Comparison of ENCODE assay signal across 7 cellular contexts in the genomic region with DNA sequence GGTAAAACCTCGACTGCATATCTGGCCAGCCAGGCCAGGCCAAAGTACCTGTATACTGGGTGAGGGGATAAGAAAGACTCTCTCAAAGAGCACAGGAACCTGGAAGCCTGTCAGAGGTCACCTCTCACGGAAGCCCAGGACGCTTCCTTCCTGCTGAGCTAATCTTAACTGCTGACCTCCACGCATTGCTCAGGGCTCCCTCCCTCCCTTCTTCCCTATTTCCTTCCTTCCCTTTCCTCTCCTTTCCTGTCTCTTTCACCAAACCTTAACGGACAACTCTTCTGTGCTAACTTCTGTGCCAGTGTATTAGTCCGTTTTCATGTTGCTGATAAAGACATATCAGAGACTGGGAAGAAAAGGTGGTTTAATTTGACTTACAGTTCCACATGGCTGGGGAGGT. TPM values are rescaled to one million over a fixed set of nuclear protein-coding genes. Genes with fewer than 3 reads are reported as not detected.
DNase-seq lines count a peak whose midpoint lies in the region; TF ChIP-seq lines count a peak whose summit lies in the region.
"Had no signal": no experiment of that assay in that cellular context is flagged by ENCODE, and none has a peak within 500 bp of the region (broad histone marks: within the 10 kb centered on the region; RNA-seq: fewer than 3 reads in every experiment).

No MANE protein-coding gene starts in this region.

- no peak overlapping the region for H2BK120ac ChIP-seq in mesendoderm (ENCODE audit: low read depth, low read length)

- H3K27ac ChIP-seq in DOHH2 (ENCODE audit: low read depth, low read length) (no peak overlapping the region), PC-9 (no peak overlapping the region), mesendoderm (ENCODE audit: low read depth, low read length) (no peak overlapping the region)
- H3K27ac ChIP-seq: parathyroid adenoma had no signal

- H3K79me2 ChIP-seq in DOHH2 (ENCODE audit: control insufficient read depth, low read length), result no peaks in the 10 kb centered on the region
- no peaks in the 10 kb centered on the region for H3K79me2 ChIP-seq in PC-9 (ENCODE audit: low read depth)
- no peaks in the 10 kb centered on the region for H3K79me2 ChIP-seq in mesendoderm (ENCODE audit: control insufficient read depth, insufficient read depth, low read length)
- H3K79me2 ChIP-seq: parathyroid adenoma had no signal

- H3K27ac Mint-ChIP-seq in activated CD4-positive, alpha-beta memory T cell treated with anti-CD3 and anti-CD28 coated beads for 36 hours, result peak overlapping the region; percentile 58

- H3K36me3 Mint-ChIP-seq in activated CD4-positive, alpha-beta memory T cell treated with anti-CD3 and anti-CD28 coated beads for 36 hours, result no peaks in the 10 kb centered on the region

- no peak overlapping the region for H2AFZ ChIP-seq in PC-9
- H2AFZ ChIP-seq: parathyroid adenoma had no signal

- H3K4me2 ChIP-seq in DOHH2 (ENCODE audit: low read length) (peak overlapping the region; percentile 34), PC-9 (no peak overlapping the region), mesendoderm (ENCODE audit: low read length) (no peak overlapping the region)

- H3K4me3 Mint-ChIP-seq in activated CD4-positive, alpha-beta memory T cell treated with anti-CD3 and anti-CD28 coated beads for 36 hours, result peak overlapping the region; percentile 9

- POLR2A ChIA-PET in activated CD4-positive, alpha-beta memory T cell treated with anti-CD3 and anti-CD28 coated beads for 36 hours (lab: Charles Lee), result interaction anchor here (2.0 kb wide), 1 partner anchor 21 kb away, joined by 5 read pairs; a partner anchor contains a TSS
- POLR2A ChIA-PET in PC-9 (lab: Charles Lee; ENCODE audit: unreplicated experiment), result no interaction called here

- H3K9me2 ChIP-seq in DOHH2 (replicated peaks; ENCODE audit: control insufficient read depth, low read length), result no peaks in the 10 kb centered on the region
- H3K9me2 ChIP-seq in PC-9 (ENCODE audit: insufficient read depth), result no peaks in the 10 kb centered on the region

- no peaks in the 10 kb centered on the region for H3K79me1 ChIP-seq in mesendoderm (ENCODE audit: low read length)

- H2BK5ac ChIP-seq in mesendoderm (ENCODE audit: low read length), result no peak overlapping the region

- peak overlapping the region; percentile 5; the same call in 1 of the 2 replicates for H3K4me3 ChIP-seq in DOHH2 (ENCODE audit: low read length)
- no peak overlapping the region for H3K4me3 ChIP-seq in PC-9
- no peak overlapping the region for H3K4me3 ChIP-seq in mesendoderm (ENCODE audit: low read length)

- H3K18ac ChIP-seq in mesendoderm (ENCODE audit: low read length), result no peak overlapping the region

- peaks cover 68% of the 10 kb centered on the region for H3K4me1 Mint-ChIP-seq in activated CD4-positive, alpha-beta memory T cell treated with anti-CD3 and anti-CD28 coated beads for 36 hours (ENCODE audit: low read depth)

- TF ChIP-seq CTCF in DOHH2 (IDR thresholded peaks at IDR 0.05; ENCODE audit: low read depth, low read length, poor library complexity, severe bottlenecking) (no peak), PC-9 (conservative IDR thresholded peaks at IDR 0.05) (no peak)

- H3K4me1 ChIP-seq in DOHH2 (ENCODE audit: control insufficient read depth, low read length) (peaks cover 30% of the 10 kb centered on the region), PC-9 (replicated peaks; ENCODE audit: insufficient read depth) (peaks cover 15% of the 10 kb centered on the region), mesendoderm (ENCODE audit: control insufficient read depth, low read depth, low read length) (peaks cover 3% of the 10 kb centered on the region)
- H3K4me1 ChIP-seq: parathyroid adenoma had no signal

- H2AK5ac ChIP-seq in mesendoderm (ENCODE audit: low read length), result no peak overlapping the region

- no peak overlapping the region for H3K9ac ChIP-seq in mesendoderm (ENCODE audit: low read length)
- H3K9ac ChIP-seq: parathyroid adenoma had no signal

- H4K8ac ChIP-seq in mesendoderm (ENCODE audit: low read depth, low read length), result no peak overlapping the region

- no TSS peak for BruUV-seq in PC-9 (replicated peaks; lab: Mats Ljungman, UMichigan)

- H3K56ac ChIP-seq in mesendoderm (ENCODE audit: low read length), result no peak overlapping the region

- CTCF ChIA-PET in activated CD4-positive, alpha-beta memory T cell treated with anti-CD3 and anti-CD28 coated beads for 36 hours (lab: Charles Lee), result no interaction called here
- CTCF ChIA-PET in PC-9 (lab: Charles Lee), result no interaction called here

- H2BK15ac ChIP-seq in mesendoderm (replicated peaks; ENCODE audit: low read depth), result no peak overlapping the region

- H3F3A ChIP-seq in DOHH2 (ENCODE audit: control insufficient read depth, insufficient read depth) (no peaks in the 10 kb centered on the region), PC-9 (ENCODE audit: insufficient read depth, low read depth) (peaks cover 13% of the 10 kb centered on the region; the same call in 1 of the 2 replicates)

- intact Hi-C loops in activated CD4-positive, alpha-beta memory T cell treated with anti-CD3 and anti-CD28 coated beads for 36 hours (cut with micrococcal nuclease), result loop anchor here (5.0 kb wide), 2 partner anchors 122 to 192 kb away; a partner anchor contains a TSS
- intact Hi-C loops in PC-9 (cut with micrococcal nuclease; ENCODE audit: unreplicated experiment), result no loop called here

- H3K23ac ChIP-seq in mesendoderm (ENCODE audit: low read length), result no peak overlapping the region

- no peak overlapping the region for H4K5ac ChIP-seq in mesendoderm (ENCODE audit: low read length)

- H3K27me3 ChIP-seq in DOHH2 (ENCODE audit: control insufficient read depth, low read length) (peaks cover 15% of the 10 kb centered on the region), PC-9 (ENCODE audit: insufficient read depth, low read depth) (no peaks in the 10 kb centered on the region), mesendoderm (ENCODE audit: insufficient read depth, low read length, poor library complexity) (no peaks in the 10 kb centered on the region)

- H3K9me3 ChIP-seq in DOHH2 (ENCODE audit: control insufficient read depth, insufficient read depth, low read length) (no peaks in the 10 kb centered on the region), PC-9 (ENCODE audit: insufficient read depth, low read depth) (no peaks in the 10 kb centered on the region)

- no peak for DNase-seq in activated CD4-positive, alpha-beta memory T cell treated with anti-CD3 and anti-CD28 coated beads for 36 hours
- DNase-seq in PC-9 (no peak), mesendoderm (no peak)
- DNase-seq: activated CD8-positive, alpha-beta memory T cell treated with anti-CD3 and anti-CD28 coated beads, Interleukin-2, amount 50 U/mL, for 4 hours; SHP77 treated with DMSO at 0.1 percent for 48 hours had no signal

- no peaks in the 10 kb centered on the region for H3K27me3 Mint-ChIP-seq in activated CD4-positive, alpha-beta memory T cell treated with anti-CD3 and anti-CD28 coated beads for 36 hours

- H3K9me3 Mint-ChIP-seq in activated CD4-positive, alpha-beta memory T cell treated with anti-CD3 and anti-CD28 coated beads for 36 hours, result no peaks in the 10 kb centered on the region

- H4K20me1 ChIP-seq in DOHH2 (ENCODE audit: control insufficient read depth, insufficient read depth, low read depth, low read length) (no peaks in the 10 kb centered on the region), PC-9 (ENCODE audit: insufficient read depth) (no peaks in the 10 kb centered on the region)

- H3K36me3 ChIP-seq in DOHH2 (ENCODE audit: control insufficient read depth, low read length) (no peaks in the 10 kb centered on the region), PC-9 (ENCODE audit: low read depth) (no peaks in the 10 kb centered on the region), mesendoderm (ENCODE audit: control insufficient read depth, insufficient read depth, low read length) (no peaks in the 10 kb centered on the region)

- no CpG with 5 or more reads among the region's 6 CpGs for WGBS in mesendoderm (ENCODE audit: extremely low coverage, insufficient coverage, low lambda C conversion rate)

- no peak overlapping the region for H3K4ac ChIP-seq in mesendoderm (ENCODE audit: low read depth, low read length)

RNA-seq across cellular contexts. Expression of a gene that starts 14.8 kb away (rescaled TPM):
- under 1 TPM; 0.19 to 0.27 TPM for total RNA-seq in activated CD4-positive, alpha-beta memory T cell treated with anti-CD3 and anti-CD28 coated beads for 36 hours
- 0.68 TPM in 1 of 2 replicates, not detected in the other for total RNA-seq in PC-9 (2021)
- polyA plus RNA-seq in mesendoderm (2013, experiment 1 of 2), result 0.37 TPM
- polyA plus RNA-seq in mesendoderm (2013, experiment 2 of 2), result 0.22 TPM

RNA-seq across cellular contexts. Expression of a gene that starts 21.4 kb away (rescaled TPM):
- 100 to 1,000 TPM; 178 to 179 TPM for total RNA-seq in activated CD4-positive, alpha-beta memory T cell treated with anti-CD3 and anti-CD28 coated beads for 36 hours
- total RNA-seq in PC-9 (2021), result 23.5 and 26.9 TPM in 2 replicates
- polyA plus RNA-seq in mesendoderm (2013, experiment 1 of 2), result 201 TPM
- 198 TPM for polyA plus RNA-seq in mesendoderm (2013, experiment 2 of 2)

RNA-seq across cellular contexts. Expression of a gene that starts 29.3 kb away (rescaled TPM):
- 10 to 100 TPM; 31.1 to 35.2 TPM for total RNA-seq in activated CD4-positive, alpha-beta memory T cell treated with anti-CD3 and anti-CD28 coated beads for 36 hours
- total RNA-seq in PC-9 (2021), result 20.1 and 22.2 TPM in 2 replicates
- polyA plus RNA-seq in mesendoderm (2013, experiment 1 of 2), result 19.1 TPM
- polyA plus RNA-seq in mesendoderm (2013, experiment 2 of 2), result 19.4 TPM

RNA-seq across cellular contexts. Expression of a gene that starts 35.5 kb away (rescaled TPM):
- total RNA-seq in activated CD4-positive, alpha-beta memory T cell treated with anti-CD3 and anti-CD28 coated beads for 36 hours, result 100 to 1,000 TPM; 186 to 193 TPM
- total RNA-seq in PC-9 (2021), result 107 and 113 TPM in 2 replicates
- 537 TPM for polyA plus RNA-seq in mesendoderm (2013, experiment 1 of 2)
- polyA plus RNA-seq in mesendoderm (2013, experiment 2 of 2), result 535 TPM

RNA-seq across cellular contexts. Expression of a gene that starts 36.0 kb away (rescaled TPM):
- total RNA-seq in activated CD4-positive, alpha-beta memory T cell treated with anti-CD3 and anti-CD28 coated beads for 36 hours, result 10 to 100 TPM; 39.2 to 41.0 TPM
- total RNA-seq in PC-9 (2021), result 17.2 and 20.6 TPM in 2 replicates
- 22.5 TPM for polyA plus RNA-seq in mesendoderm (2013, experiment 1 of 2)
- 23.3 TPM for polyA plus RNA-seq in mesendoderm (2013, experiment 2 of 2)
